In the genomic region with DNA sequence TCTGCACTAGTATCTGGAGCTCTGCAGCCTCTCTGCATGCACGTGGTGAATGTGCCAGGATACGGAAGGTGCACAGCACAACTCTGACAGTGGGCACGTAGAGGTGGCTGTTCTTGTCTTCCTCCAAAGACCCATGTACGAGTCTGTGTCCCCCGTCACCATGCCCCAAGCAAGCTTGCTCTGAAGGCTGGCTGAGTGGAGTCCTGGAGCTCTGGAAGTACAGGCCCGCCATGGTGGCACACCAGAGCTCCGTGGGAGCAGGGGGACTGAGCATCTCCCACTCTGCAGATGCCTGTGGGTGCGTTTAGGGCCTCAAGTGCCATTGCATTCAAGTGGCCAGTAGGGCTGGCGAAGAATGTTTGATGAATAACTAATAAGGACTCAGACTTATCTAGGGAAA, we compare ENCODE assay signal across 21 cellular contexts. TPM values are rescaled to one million over a fixed set of nuclear protein-coding genes. Genes with fewer than 3 reads are reported as not detected.
"Had no signal": no experiment of that assay in that cellular context is flagged by ENCODE, and none has a peak within 500 bp of the region (broad histone marks: within the 10 kb centered on the region; RNA-seq: fewer than 3 reads in every experiment).

No MANE protein-coding gene starts in this region.

- H2AFZ ChIP-seq: parathyroid adenoma had no signal

- H3K27ac ChIP-seq: ascending aorta, coronary artery, heart left ventricle, parathyroid adenoma, testis, uterus had no signal

- H3K4me1 ChIP-seq: ascending aorta, parathyroid adenoma had no signal

- H3K9me3 Mint-ChIP-seq: activated CD4-positive, alpha-beta memory T cell treated with anti-CD3 and anti-CD28 coated beads for 36 hours; activated naive CD4-positive, alpha-beta T cell treated with anti-CD3 and anti-CD28 coated beads, Interleukin-2, amount 50 U/mL, for 24 hours; stimulated activated memory B cell treated with anti-CD40 and anti-IgM and Interleukin-4, amounts not matched to agents 10 μg/mL and 1 μg/mL and 100 μg/mL, for 72 hours; WTC11 had no signal

- ATAC-seq: activated CD4-positive, alpha-beta T cell treated with anti-CD3 and anti-CD28 coated beads for 36 hours; heart left ventricle; left cardiac atrium; sciatic nerve; stimulated activated memory B cell treated with anti-CD40 and anti-IgM and Interleukin-4, amounts not matched to agents 10 μg/mL and 1 μg/mL and 100 μg/mL, for 72 hours; WTC11 had no signal

- H3K4me3 ChIP-seq: ascending aorta, coronary artery, heart left ventricle, testis, uterus had no signal

- DNase-seq: activated CD4-positive, alpha-beta memory T cell treated with anti-CD3 and anti-CD28 coated beads for 36 hours; activated CD4-positive, alpha-beta T cell treated with anti-CD3 and anti-CD28 coated beads for 36 hours; activated gamma-delta T cell; left cardiac atrium; mesenchymal stem cell; nucleus accumbens; small intestine; stimulated activated CD4-positive, alpha-beta T cell treated with anti-CD3 and anti-CD28 coated beads, Interleukin-2, amount 100 ng/mL, for 24 hours; T-helper 1 cell; T1000; testis; trophoblast cell; uterus had no signal

- H3K4me1 Mint-ChIP-seq: activated CD4-positive, alpha-beta T cell treated with anti-CD3 and anti-CD28 coated beads for 36 hours; activated naive CD4-positive, alpha-beta T cell treated with anti-CD3 and anti-CD28 coated beads, Interleukin-2, amount 50 U/mL, for 24 hours; stimulated activated memory B cell treated with anti-CD40 and anti-IgM and Interleukin-4, amounts not matched to agents 10 μg/mL and 1 μg/mL and 100 μg/mL, for 72 hours; WTC11 had no signal

- H3K27me3 ChIP-seq: ascending aorta, heart left ventricle, testis, uterus had no signal

- H3K27me3 Mint-ChIP-seq: activated CD4-positive, alpha-beta memory T cell treated with anti-CD3 and anti-CD28 coated beads for 36 hours; activated CD4-positive, alpha-beta T cell treated with anti-CD3 and anti-CD28 coated beads for 36 hours; activated naive CD4-positive, alpha-beta T cell treated with anti-CD3 and anti-CD28 coated beads, Interleukin-2, amount 50 U/mL, for 24 hours; stimulated activated memory B cell treated with anti-CD40 and anti-IgM and Interleukin-4, amounts not matched to agents 10 μg/mL and 1 μg/mL and 100 μg/mL, for 72 hours had no signal

- H3K9me3 ChIP-seq: ascending aorta, heart left ventricle, testis, uterus had no signal

- H3K36me3 ChIP-seq: uterus had no signal

- H3K27ac Mint-ChIP-seq: activated CD4-positive, alpha-beta memory T cell treated with anti-CD3 and anti-CD28 coated beads for 36 hours; activated CD4-positive, alpha-beta T cell treated with anti-CD3 and anti-CD28 coated beads for 36 hours; activated naive CD4-positive, alpha-beta T cell treated with anti-CD3 and anti-CD28 coated beads, Interleukin-2, amount 50 U/mL, for 24 hours; stimulated activated memory B cell treated with anti-CD40 and anti-IgM and Interleukin-4, amounts not matched to agents 10 μg/mL and 1 μg/mL and 100 μg/mL, for 72 hours; WTC11 had no signal

- H3K9ac ChIP-seq: parathyroid adenoma had no signal

- H3K79me2 ChIP-seq: parathyroid adenoma had no signal

- H3K4me3 Mint-ChIP-seq: activated CD4-positive, alpha-beta memory T cell treated with anti-CD3 and anti-CD28 coated beads for 36 hours; activated CD4-positive, alpha-beta T cell treated with anti-CD3 and anti-CD28 coated beads for 36 hours; activated naive CD4-positive, alpha-beta T cell treated with anti-CD3 and anti-CD28 coated beads, Interleukin-2, amount 50 U/mL, for 24 hours; stimulated activated memory B cell treated with anti-CD40 and anti-IgM and Interleukin-4, amounts not matched to agents 10 μg/mL and 1 μg/mL and 100 μg/mL, for 72 hours; WTC11 had no signal

RNA-seq across cellular contexts. Expression of a gene that starts 56.0 kb away (rescaled TPM):
- total RNA-seq: ascending aorta had no signal
